Comparison of ENCODE assay signal across 8 cellular contexts in the genomic region with DNA sequence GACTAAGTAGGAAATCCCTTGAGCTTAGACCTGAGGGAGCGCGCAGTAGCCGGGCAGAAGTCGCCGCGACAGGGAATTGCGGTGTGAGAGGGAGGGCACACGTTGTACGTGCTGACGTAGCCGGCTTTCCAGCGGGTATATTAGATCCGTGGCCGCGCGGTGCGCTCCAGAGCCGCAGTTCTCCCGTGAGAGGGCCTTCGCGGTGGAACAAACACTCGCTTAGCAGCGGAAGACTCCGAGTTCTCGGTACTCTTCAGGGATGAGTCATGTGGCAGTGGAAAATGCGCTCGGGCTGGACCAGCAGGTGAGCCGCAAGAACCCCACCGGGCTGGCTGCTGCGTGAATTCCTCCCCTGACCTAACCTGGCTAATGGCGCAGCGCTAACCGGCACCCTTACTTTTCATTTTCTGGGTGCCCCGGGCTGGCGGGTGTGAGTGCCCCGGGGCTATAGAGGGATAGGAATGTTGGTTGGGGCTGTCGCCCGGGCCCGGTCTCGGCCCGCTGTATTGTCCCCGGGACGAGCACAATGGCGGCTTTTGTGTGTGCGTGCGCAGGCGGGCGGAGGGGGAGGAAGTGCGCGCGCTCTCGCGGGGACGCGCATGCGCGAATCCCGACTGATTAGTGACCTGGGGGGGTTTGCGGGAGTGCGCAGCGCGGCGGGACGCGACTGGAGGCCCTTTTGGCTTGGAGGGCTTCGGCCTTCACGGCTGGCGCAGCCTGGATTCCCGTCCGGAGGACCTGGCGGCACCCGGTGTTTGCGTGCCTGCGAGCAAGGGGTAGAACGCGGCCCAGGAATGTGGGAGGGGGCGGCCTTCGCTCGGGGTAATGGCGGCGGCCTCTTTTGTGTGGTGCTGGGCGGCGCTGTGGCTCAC. TPM values are rescaled to one million over a fixed set of nuclear protein-coding genes. Genes with fewer than 3 reads are reported as not detected.
DNase-seq lines count a peak whose midpoint lies in the region; ATAC-seq and TF ChIP-seq lines count a peak whose summit lies in the region.

Gene DDX3X (plus strand): TSS at position 169 of the 872 bp plus-strand sequence. CDS start 91 bp downstream, at position 260.

- H3K23ac ChIP-seq in neuronal stem cell (ENCODE audit: low read depth, low read length, poor library complexity), result peak within 1 kb of the TSS; percentile 99

- H3K9ac ChIP-seq in DND-41 (ENCODE audit: low read depth, low read length) (peak within 1 kb of the TSS; percentile 100), KMS-11 (peak within 1 kb of the TSS; percentile 95), neuronal stem cell (ENCODE audit: low read depth, low read length, poor library complexity) (peak within 1 kb of the TSS; percentile 95)

- no peaks in the 10 kb centered on the region for H3K79me1 ChIP-seq in neuronal stem cell (ENCODE audit: low read depth, low read length)

- peak within 1 kb of the TSS; percentile 94 for H2AK5ac ChIP-seq in neuronal stem cell (ENCODE audit: low read depth, low read length)

- peak within 1 kb of the TSS; percentile 99 for H4K91ac ChIP-seq in neuronal stem cell (ENCODE audit: low read depth, low read length, poor library complexity)

- ATAC-seq in DND-41 (ENCODE audit: insufficient read depth, low read depth) (peak; percentile 60), GM21723 (IDR thresholded peaks at IDR 0.05; ENCODE audit: unreplicated experiment) (peak; percentile 56), foreskin keratinocyte (peak; percentile 71)

- H4K20me1 ChIP-seq in DND-41 (ENCODE audit: insufficient read depth, low read length) (peaks cover 40% of the 10 kb centered on the region), KMS-11 (ENCODE audit: insufficient read depth) (peaks cover 39% of the 10 kb centered on the region)

- H3K4me3 ChIP-seq in DND-41 (ENCODE audit: low read depth in 1 of 2, low read length in 2 of 2), result peak within 1 kb of the TSS; percentile 85 to 95; a peak in 3 of 4 replicates
- peak within 1 kb of the TSS; percentile 53 for H3K4me3 ChIP-seq in KMS-11 (IDR thresholded peaks at IDR 0.05; ENCODE audit: insufficient read depth, low read depth, low read length)
- H3K4me3 ChIP-seq in neuronal stem cell (ENCODE audit: low read length in 2 of 2), result peak within 1 kb of the TSS; percentile 80 to 92

- peaks cover 65% of the 10 kb centered on the region for H3K79me2 ChIP-seq in DND-41 (ENCODE audit: insufficient read depth, low read length)
- H3K79me2 ChIP-seq in KMS-11 (ENCODE audit: insufficient read depth, low read depth), result peaks cover 50% of the 10 kb centered on the region

- peak within 1 kb of the TSS; percentile 71 for H3K4me2 ChIP-seq in DND-41 (ENCODE audit: insufficient read depth, low read length)
- peak within 1 kb of the TSS; percentile 100 for H3K4me2 ChIP-seq in KMS-11
- peak within 1 kb of the TSS; percentile 47 for H3K4me2 ChIP-seq in neuronal stem cell (ENCODE audit: insufficient read depth, low read length, poor library complexity, severe bottlenecking)

- H2BK15ac ChIP-seq in neuronal stem cell (ENCODE audit: low read length), result no peak within 1 kb of the TSS

- DNase-seq in DND-41 (peak; percentile 83), foreskin keratinocyte (peak; percentile 63 to 78), neuronal stem cell (ENCODE audit: low spot score) (peak; percentile 78)
- DNase-seq in activated gamma-delta T cell treated with anti-CD3 and anti-CD28 coated beads, Interleukin-2, amount 50 U/mL, for 16 hours (ENCODE audit: low read depth), result peak; percentile 88

- no CpG with 5 or more reads among the region's 83 CpGs for WGBS in neuronal stem cell (ENCODE audit: extremely low coverage in 2 of 2, insufficient read length in 2 of 2, insufficient replicate concordance in 1 of 2), 2 donors

- peak; percentile 99 for TF ChIP-seq POLR2A in Raji (IDR thresholded peaks at IDR 0.05; ENCODE audit: insufficient read depth, low read depth, low read length)

- H3K14ac ChIP-seq in neuronal stem cell (ENCODE audit: low read length), result peak within 1 kb of the TSS; percentile 56

- H3K9me3 ChIP-seq in DND-41 (ENCODE audit: insufficient read depth, low read length, severe bottlenecking) (no peaks in the 10 kb centered on the region), neuronal stem cell (replicated peaks in 1 of 2; ENCODE audit: control insufficient read depth in 2 of 2, insufficient read depth in 1 of 2, low read depth in 1 of 2, low read length in 2 of 2) (no peaks in the 10 kb centered on the region)

- H3K27me3 ChIP-seq in DND-41 (ENCODE audit: insufficient read depth, low read length, poor library complexity) (no peaks in the 10 kb centered on the region), KMS-11 (ENCODE audit: insufficient read depth, low read depth) (no peaks in the 10 kb centered on the region), foreskin keratinocyte (no peaks in the 10 kb centered on the region), neuronal stem cell (ENCODE audit: control insufficient read depth in 3 of 3, insufficient read depth in 3 of 3, low read depth in 1 of 3, low read length in 3 of 3) (no peaks in the 10 kb centered on the region)

- H3K4me1 ChIP-seq in DND-41 (ENCODE audit: insufficient read depth, low read length) (peaks cover 36% of the 10 kb centered on the region), KMS-11 (ENCODE audit: low read depth, poor library complexity, severe bottlenecking) (peaks cover 39% of the 10 kb centered on the region), foreskin keratinocyte (peaks cover 22% of the 10 kb centered on the region), neuronal stem cell (ENCODE audit: control insufficient read depth in 2 of 2, insufficient read depth in 1 of 2, low read depth in 1 of 2, low read length in 2 of 2) (peaks cover 2% of the 10 kb centered on the region in 2 donors)

- H3K4ac ChIP-seq in neuronal stem cell (ENCODE audit: low read length), result no peak within 1 kb of the TSS

- peak within 1 kb of the TSS; percentile 95 for H2BK5ac ChIP-seq in neuronal stem cell (ENCODE audit: low read length)

- H3K36me3 ChIP-seq in DND-41 (ENCODE audit: insufficient read depth, low read length) (peaks cover 38% of the 10 kb centered on the region), KMS-11 (ENCODE audit: insufficient read depth) (no peaks in the 10 kb centered on the region), neuronal stem cell (replicated peaks in 1 of 2; ENCODE audit: control insufficient read depth in 2 of 2, insufficient read depth in 2 of 2, low read length in 2 of 2) (peaks cover 0 to 35% of the 10 kb centered on the region in 2 donors)

- H3K27ac ChIP-seq in DND-41 (ENCODE audit: low read length) (peak within 1 kb of the TSS; percentile 100), KMS-11 (peak within 1 kb of the TSS; percentile 98), foreskin keratinocyte (peak within 1 kb of the TSS; percentile 97), neuronal stem cell (replicated peaks; ENCODE audit: low read length) (peak within 1 kb of the TSS; percentile 99)

- H2AFZ ChIP-seq in DND-41 (ENCODE audit: low read depth, low read length), result peak within 1 kb of the TSS; percentile 97
- H2AFZ ChIP-seq in KMS-11 (ENCODE audit: low read depth), result peak within 1 kb of the TSS; percentile 53; the same call in 1 of the 2 replicates
- peak within 1 kb of the TSS; percentile 92 for H2AFZ ChIP-seq in neuronal stem cell (ENCODE audit: low read length)

- no peak within 1 kb of the TSS for H2BK12ac ChIP-seq in neuronal stem cell (ENCODE audit: low read length)

- TF ChIP-seq CTCF in DND-41 (IDR thresholded peaks at IDR 0.05; ENCODE audit: borderline replicate concordance, extremely low read depth, low read length, poor library complexity, severe bottlenecking) (peak; percentile 44), KMS-11 (conservative IDR thresholded peaks at IDR 0.05; ENCODE audit: low read depth, low read length) (no peak; the same call in 1 of the 2 replicates), foreskin keratinocyte (conservative IDR thresholded peaks at IDR 0.05) (peak; percentile 27), subcutaneous adipose tissue (IDR thresholded peaks at IDR 0.05; ENCODE audit: low read depth) (no peak)

- peak within 1 kb of the TSS; percentile 87 for H2BK120ac ChIP-seq in neuronal stem cell (ENCODE audit: low read depth, low read length)

- H3K18ac ChIP-seq in neuronal stem cell (ENCODE audit: low read length), result peak within 1 kb of the TSS; percentile 97

- no peak within 1 kb of the TSS for H4K8ac ChIP-seq in neuronal stem cell (ENCODE audit: low read depth, low read length)

RNA-seq across cellular contexts. Expression of gene DDX3X, which starts in this region (rescaled TPM):
- 116 and 135 TPM in 2 replicates for total RNA-seq in foreskin keratinocyte
- 30.0 and 36.8 TPM in 2 replicates for polyA plus RNA-seq in foreskin keratinocyte
- polyA plus RNA-seq in neuronal stem cell (2013, experiment 1 of 2), result 134 TPM
- polyA plus RNA-seq in neuronal stem cell (2013, experiment 2 of 2), result 134 TPM
- 100 to 1,000 TPM; 214 to 404 (median 320) TPM for total RNA-seq in subcutaneous adipose tissue

Comparison
In these comparisons a context has a peak if more than half of its experiments do, and no peak if none do; other contexts are left out.
1. Peak in every context shown above with its lines: DNase-seq, ATAC-seq, H3K4me3 ChIP-seq and H3K27ac ChIP-seq.
2. H3K4me2 ChIP-seq: peak in every context shown above with its lines; median percentile 100 in KMS-11; 71 in DND-41; 47 in neuronal stem cell.
3. CTCF ChIP-seq: peak in DND-41 (single experiment) and foreskin keratinocyte (single experiment); none in KMS-11 (single experiment) and subcutaneous adipose tissue (single experiment).